1 cellular context compared by ENCODE assay signal in the genomic region with DNA sequence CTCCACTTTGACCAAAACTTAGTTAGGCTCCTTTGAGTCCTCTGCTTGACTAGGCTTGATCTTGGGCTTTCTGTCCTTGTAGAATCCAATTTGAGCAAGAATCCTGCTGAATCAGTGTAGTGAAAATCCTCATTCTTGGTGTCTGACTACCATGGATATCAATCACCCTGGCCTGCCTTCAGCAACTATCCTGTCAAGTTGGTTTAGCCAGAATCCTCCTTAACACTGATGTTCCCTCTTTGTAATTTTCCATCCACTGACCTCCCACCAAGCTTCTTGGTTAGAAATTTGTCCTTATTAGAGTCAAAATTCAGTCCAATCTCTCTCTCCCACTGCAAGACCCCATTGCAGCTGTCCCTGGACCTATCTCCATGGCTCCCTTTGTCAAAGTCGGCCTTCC.
TF ChIP-seq lines count a peak whose summit lies in the region.

No MANE protein-coding gene starts in this region.

TF ChIP-seq in HCT116, 20 proteins besides CTCF, POLR2A, EP300 and RAD21 (continued from another document):
- TF ChIP-seq, protein P1, sequence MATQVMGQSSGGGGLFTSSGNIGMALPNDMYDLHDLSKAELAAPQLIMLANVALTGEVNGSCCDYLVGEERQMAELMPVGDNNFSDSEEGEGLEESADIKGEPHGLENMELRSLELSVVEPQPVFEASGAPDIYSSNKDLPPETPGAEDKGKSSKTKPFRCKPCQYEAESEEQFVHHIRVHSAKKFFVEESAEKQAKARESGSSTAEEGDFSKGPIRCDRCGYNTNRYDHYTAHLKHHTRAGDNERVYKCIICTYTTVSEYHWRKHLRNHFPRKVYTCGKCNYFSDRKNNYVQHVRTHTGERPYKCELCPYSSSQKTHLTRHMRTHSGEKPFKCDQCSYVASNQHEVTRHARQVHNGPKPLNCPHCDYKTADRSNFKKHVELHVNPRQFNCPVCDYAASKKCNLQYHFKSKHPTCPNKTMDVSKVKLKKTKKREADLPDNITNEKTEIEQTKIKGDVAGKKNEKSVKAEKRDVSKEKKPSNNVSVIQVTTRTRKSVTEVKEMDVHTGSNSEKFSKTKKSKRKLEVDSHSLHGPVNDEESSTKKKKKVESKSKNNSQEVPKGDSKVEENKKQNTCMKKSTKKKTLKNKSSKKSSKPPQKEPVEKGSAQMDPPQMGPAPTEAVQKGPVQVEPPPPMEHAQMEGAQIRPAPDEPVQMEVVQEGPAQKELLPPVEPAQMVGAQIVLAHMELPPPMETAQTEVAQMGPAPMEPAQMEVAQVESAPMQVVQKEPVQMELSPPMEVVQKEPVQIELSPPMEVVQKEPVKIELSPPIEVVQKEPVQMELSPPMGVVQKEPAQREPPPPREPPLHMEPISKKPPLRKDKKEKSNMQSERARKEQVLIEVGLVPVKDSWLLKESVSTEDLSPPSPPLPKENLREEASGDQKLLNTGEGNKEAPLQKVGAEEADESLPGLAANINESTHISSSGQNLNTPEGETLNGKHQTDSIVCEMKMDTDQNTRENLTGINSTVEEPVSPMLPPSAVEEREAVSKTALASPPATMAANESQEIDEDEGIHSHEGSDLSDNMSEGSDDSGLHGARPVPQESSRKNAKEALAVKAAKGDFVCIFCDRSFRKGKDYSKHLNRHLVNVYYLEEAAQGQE (IDR thresholded peaks at IDR 0.05; ENCODE audit: low read depth): no peak
- TF ChIP-seq CBX3 (IDR thresholded peaks at IDR 0.05; ENCODE audit: low read depth): no peak
- no peak for TF ChIP-seq ZFX (IDR thresholded peaks at IDR 0.05)
- TF ChIP-seq ELF1 (IDR thresholded peaks at IDR 0.05; ENCODE audit: borderline replicate concordance, low read depth): no peak
- TF ChIP-seq EZH2 (IDR thresholded peaks at IDR 0.05): no peak
- TF ChIP-seq SP1 (IDR thresholded peaks at IDR 0.05; ENCODE audit: low read depth): no peak
- TF ChIP-seq EZH2phosphoT487 (IDR thresholded peaks at IDR 0.05; ENCODE audit: borderline replicate concordance): no peak
- TF ChIP-seq JUND (IDR thresholded peaks at IDR 0.05): no peak
- no peak for TF ChIP-seq POLR2AphosphoS5 (IDR thresholded peaks at IDR 0.05; ENCODE audit: low read depth, low read length)
- no peak for TF ChIP-seq YY1 (IDR thresholded peaks at IDR 0.05; ENCODE audit: extremely low read depth, insufficient replicate concordance, low read depth, low read length)
- TF ChIP-seq EGR1 (IDR thresholded peaks at IDR 0.05; ENCODE audit: low read depth): no peak
- no peak for TF ChIP-seq MAX (IDR thresholded peaks at IDR 0.05)
- TF ChIP-seq ATF3 (IDR thresholded peaks at IDR 0.05): no peak
- no peak for TF ChIP-seq FOSL1 (IDR thresholded peaks at IDR 0.05; ENCODE audit: low read depth)
- TF ChIP-seq ZNF274 (IDR thresholded peaks at IDR 0.05; ENCODE audit: low read depth, low read length): no peak
